1 cellular context compared by ENCODE assay signal in genomic region chr4:588351-588849, GRCh38.
TF ChIP-seq lines count a peak whose summit lies in the region.

No MANE protein-coding gene starts in this region.

TF ChIP-seq in K562, 482 proteins besides CTCF, POLR2A, EP300 and RAD21 (continued from another document and continues in another):
- TF ChIP-seq MGA (IDR thresholded peaks at IDR 0.05), result peak; percentile 85
- TF ChIP-seq ZNF589 (CRISPR knock-in tag; IDR thresholded peaks at IDR 0.05; ENCODE audit: low read depth), result 0 out of 2 replicates have a peak, but pooled peaks have one; percentile 34
- TF ChIP-seq NFRKB (IDR thresholded peaks at IDR 0.05; ENCODE audit: low read depth), result 0 out of 2 replicates have a peak, but pooled peaks have one; percentile 34
- TF ChIP-seq EHMT2 (IDR thresholded peaks at IDR 0.05), result peak; percentile 76
- TF ChIP-seq ZNF511 (CRISPR knock-in tag; IDR thresholded peaks at IDR 0.05), result peak; percentile 42; the same call in 1 of the 2 replicates
- 0 out of 2 replicates have a peak, but pooled peaks have one; percentile 11 for TF ChIP-seq CBX5 (IDR thresholded peaks at IDR 0.05; ENCODE audit: borderline replicate concordance, low read depth)
- peak; percentile 62 for TF ChIP-seq RBFOX2 (IDR thresholded peaks at IDR 0.05; ENCODE audit: low read depth, low read length)
- TF ChIP-seq E2F6 (IDR thresholded peaks at IDR 0.05; ENCODE audit: borderline replicate concordance in 1 of 2, extremely low read depth in 1 of 2, insufficient read depth in 1 of 2, insufficient read length in 1 of 2, low read depth in 1 of 2, low read length in 1 of 2, poor library complexity in 1 of 2, severe bottlenecking in 1 of 2), result peak; percentile 62 to 63
- peak; percentile 48 for TF ChIP-seq PKNOX1 (IDR thresholded peaks at IDR 0.05)
- peak; percentile 35 to 83 (median 62) for TF ChIP-seq YY1 (IDR thresholded peaks at IDR 0.05; ENCODE audit: borderline replicate concordance in 1 of 3, control insufficient read depth in 1 of 3, extremely low read depth in 1 of 3, insufficient read depth in 3 of 3, insufficient read length in 1 of 3, insufficient replicate concordance in 2 of 3, low read depth in 1 of 3, low read length in 2 of 3)
- peak; percentile 55 for TF ChIP-seq POLR2G (IDR thresholded peaks at IDR 0.05; ENCODE audit: low read depth, low read length)
- TF ChIP-seq LCOR (CRISPR knock-in tag; IDR thresholded peaks at IDR 0.05), result peak; percentile 39; the same call in 1 of the 2 replicates
- TF ChIP-seq TFAP4 (CRISPR knock-in tag; IDR thresholded peaks at IDR 0.05; ENCODE audit: borderline replicate concordance), result peak; percentile 33; the same call in 1 of the 2 replicates
- TF ChIP-seq DIDO1 (tag; IDR thresholded peaks at IDR 0.05; ENCODE audit: low read depth), result peak; percentile 26; the same call in 1 of the 2 replicates
- no peak for TF ChIP-seq ZNF449 (CRISPR knock-in tag; IDR thresholded peaks at IDR 0.05)
- TF ChIP-seq CREB3L1 (IDR thresholded peaks at IDR 0.05; ENCODE audit: borderline replicate concordance, low read depth), result 0 out of 2 replicates have a peak, but pooled peaks have one; percentile 21
- TF ChIP-seq SP2 (IDR thresholded peaks at IDR 0.05; ENCODE audit: extremely low read depth, low read depth, low read length, poor library complexity, severe bottlenecking), result no peak
- TF ChIP-seq ZNF512 (tag; IDR thresholded peaks at IDR 0.05), result no peak
- TF ChIP-seq GATAD2A (IDR thresholded peaks at IDR 0.05), result no peak
- no peak for TF ChIP-seq NR2C2 (CRISPR knock-in tag; IDR thresholded peaks at IDR 0.05)
- peak; percentile 40; the same call in 1 of the 2 replicates for TF ChIP-seq NR2C2 (tag; IDR thresholded peaks at IDR 0.05)
- no peak for TF ChIP-seq RBM34 (IDR thresholded peaks at IDR 0.05; ENCODE audit: borderline replicate concordance, insufficient read depth, low read length)
- TF ChIP-seq CXXC5 (CRISPR knock-in tag; IDR thresholded peaks at IDR 0.05), result peak; percentile 22
- TF ChIP-seq CBX3 (IDR thresholded peaks at IDR 0.05; ENCODE audit: borderline replicate concordance in 1 of 2, low read length in 2 of 2), result 0 out of 3 replicates have a peak, but pooled peaks of 1 of the 2 experiments have one; percentile 36
- TF ChIP-seq L3MBTL2 (IDR thresholded peaks at IDR 0.05), result peak; percentile 79
- no peak for TF ChIP-seq ATF1 (CRISPR knock-in tag; IDR thresholded peaks at IDR 0.05)
- peak; percentile 36 for TF ChIP-seq ATF1 (tag; IDR thresholded peaks at IDR 0.05)
- TF ChIP-seq JUND (IDR thresholded peaks at IDR 0.05; ENCODE audit: borderline replicate concordance, low read depth, low read length), result no peak
- peak; percentile 37; the same call in 1 of the 3 replicates for TF ChIP-seq JUND (tag; IDR thresholded peaks at IDR 0.05; ENCODE audit: borderline replicate concordance, low read depth, low read length)
- TF ChIP-seq KLF6 (CRISPR knock-in tag; IDR thresholded peaks at IDR 0.05; ENCODE audit: borderline replicate concordance), result no peak
- TF ChIP-seq FOXJ3 (CRISPR knock-in tag; IDR thresholded peaks at IDR 0.05), result no peak
- peak; percentile 75; the same call in 1 of the 2 replicates for TF ChIP-seq HDAC8 (tag; IDR thresholded peaks at IDR 0.05)
